1 cellular context compared by ENCODE assay signal in genomic region chr3:154040283-154040682, GRCh38.
TF ChIP-seq lines count a peak whose summit lies in the region.

No MANE protein-coding gene starts in this region.

TF ChIP-seq in WTC11, 78 proteins besides CTCF, POLR2A, EP300 and RAD21 (continued from another document):
- no peak for TF ChIP-seq ATF6 (CRISPR knock-in tag; IDR thresholded peaks at IDR 0.05)
- TF ChIP-seq NFE2L1 (CRISPR knock-in tag; IDR thresholded peaks at IDR 0.05) = no peak
- no peak for TF ChIP-seq KAT7 (CRISPR knock-in tag; IDR thresholded peaks at IDR 0.05; ENCODE audit: borderline replicate concordance)
- TF ChIP-seq PRRX2 (CRISPR knock-in tag; IDR thresholded peaks at IDR 0.05) = no peak
- no peak for TF ChIP-seq E2F5 (CRISPR knock-in tag; IDR thresholded peaks at IDR 0.05)
- no peak for TF ChIP-seq SMAD4 (CRISPR knock-in tag; IDR thresholded peaks at IDR 0.05)
